In genomic region chr9:130565792-130566191, GRCh38 we compare ENCODE assay signal across 19 cellular contexts. TPM values are rescaled to one million over a fixed set of nuclear protein-coding genes. Genes with fewer than 3 reads are reported as not detected.
DNase-seq lines count a peak whose midpoint lies in the region; ATAC-seq and TF ChIP-seq lines count a peak whose summit lies in the region.
"Had no signal": no experiment of that assay in that cellular context is flagged by ENCODE, and none has a peak within 500 bp of the region (broad histone marks: within the 10 kb centered on the region; RNA-seq: fewer than 3 reads in every experiment).

No MANE protein-coding gene starts in this region.

- DNase-seq in GM23248 (peak; percentile 26), NOMO-1 treated with DMSO at 0.1 percent for 48 hours (lab: John Stamatoyannopoulos, UW; ENCODE audit: unreplicated experiment) (peak; percentile 78), choroid plexus epithelial cell (ENCODE audit: low read depth) (peak; percentile 58), cortex of kidney (lab: John Stamatoyannopoulos, UW) (no peak), Right ventricle myocardium superior (no peak), uterus (no peak), ACHN (no peak)
- DNase-seq: CD8-positive, alpha-beta memory T cell; DND-41; GDM1; H9; NCI-H1436 treated with DMSO at 0.1 percent for 48 hours; NCI-H2029 treated with DMSO at 0.1 percent for 48 hours; NCI-H2171 treated with DMSO at 0.1 percent for 48 hours; Peyer's patch; T-helper 2 cell had no signal

- in situ Hi-C loops in GM23248 (cut with MboI), result no loop called here
- in situ Hi-C loops in ACHN (cut with HindIII; ENCODE audit: low pct_ligation_motif_present, low pct_unique_long_range_greater_than_20kb, low sequenced_read_pairs), result no loop called here

- H3K9me3 ChIP-seq in GM23248 (ENCODE audit: low read depth) (no peaks in the 10 kb centered on the region), uterus (no peaks in the 10 kb centered on the region)
- H3K9me3 ChIP-seq: BLaER1, Peyer's patch had no signal

- H3K4me3 ChIP-seq in GM23248, result no peak overlapping the region
- no peak overlapping the region for H3K4me3 ChIP-seq in choroid plexus epithelial cell (ENCODE audit: low read depth, low read length)
- H3K4me3 ChIP-seq in uterus, result no peak overlapping the region
- H3K4me3 ChIP-seq: BLaER1, Peyer's patch had no signal

- H3K27ac ChIP-seq in GM23248 (no peak overlapping the region), uterus (no peak overlapping the region)
- H3K27ac ChIP-seq: BLaER1, Peyer's patch had no signal

- no peak for ATAC-seq in Right ventricle myocardium superior (ENCODE audit: poor library complexity)
- ATAC-seq: Right ventricle myocardium inferior, SK-N-SH treated with all-trans-retinoic acid at 6 μM for 48 hours had no signal

- no peaks in the 10 kb centered on the region for H4K20me1 ChIP-seq in GM23248 (ENCODE audit: insufficient read depth)
- H4K20me1 ChIP-seq: BLaER1 had no signal

- H3K4me2 ChIP-seq in GM23248 (ENCODE audit: unreplicated experiment), result no peak overlapping the region
- H3K4me2 ChIP-seq: BLaER1 had no signal

- H3F3A ChIP-seq in GM23248 (ENCODE audit: insufficient read depth), result no peaks in the 10 kb centered on the region

- no peak for TF ChIP-seq CTCF in choroid plexus epithelial cell (conservative IDR thresholded peaks at IDR 0.05; ENCODE audit: low read depth, low read length)
- no peak for TF ChIP-seq CTCF in uterus (IDR thresholded peaks at IDR 0.05)

- H2AFZ ChIP-seq in GM23248, result no peak overlapping the region

- H3K9ac ChIP-seq in GM23248, result no peak overlapping the region
- H3K9ac ChIP-seq: BLaER1 had no signal

- H3K36me3 ChIP-seq in GM23248 (ENCODE audit: low read depth), result no peaks in the 10 kb centered on the region
- H3K36me3 ChIP-seq in uterus, result no peaks in the 10 kb centered on the region
- H3K36me3 ChIP-seq: BLaER1, Peyer's patch had no signal

- no peaks in the 10 kb centered on the region for H3K4me1 ChIP-seq in GM23248 (ENCODE audit: insufficient read depth)
- H3K4me1 ChIP-seq in uterus, result no peaks in the 10 kb centered on the region
- H3K4me1 ChIP-seq: Peyer's patch had no signal

- 66 to 86% methylated on average over 2 to 3 of the region's 3 CpGs for WGBS in GM23248 (ENCODE audit: low coverage in 1 of 2, low lambda C conversion rate in 2 of 2, missing lambda C conversion rate in 2 of 2), 2 experiments

- intact Hi-C loops in Right ventricle myocardium superior (cut with DNase I) (no loop called here), uterus (cut with DNase I; ENCODE audit: low total_unique reads) (no loop called here)

- no peaks in the 10 kb centered on the region for H3K9me2 ChIP-seq in GM23248 (ENCODE audit: insufficient read depth)

- H3K79me2 ChIP-seq in GM23248 (ENCODE audit: insufficient read depth), result no peaks in the 10 kb centered on the region

- H3K27me3 ChIP-seq in GM23248 (replicated peaks; ENCODE audit: insufficient read depth) (no peaks in the 10 kb centered on the region), uterus (no peaks in the 10 kb centered on the region)
- H3K27me3 ChIP-seq: BLaER1, Peyer's patch had no signal

- TF ChIP-seq POLR2A in uterus (IDR thresholded peaks at IDR 0.05), result no peak

RNA-seq across cellular contexts. Expression of gene FUBP3, which starts 13.6 kb away (rescaled TPM):
- total RNA-seq in GM23248 (2014; rRNA removed; shearing (Covaris generic)), result 52.0 and 53.5 TPM in 2 replicates
- polyA plus RNA-seq in GM23248 (2016; fragmentation: Nextera tagmentation; extraction: Ambion mirVana), result 54.7 and 55.8 TPM in 2 replicates
- total RNA-seq in Right ventricle myocardium superior (23.0 TPM), uterus (10 to 100 TPM; 22.4 to 65.6 (median 38.6) TPM)

Comparison
In these comparisons a context has a peak if more than half of its experiments do, and no peak if none do; other contexts are left out.
1. DNase-seq: peak in GM23248 (single experiment), NOMO-1 treated with DMSO at 0.1 percent for 48 hours (single experiment) and choroid plexus epithelial cell (single experiment); none in cortex of kidney (single experiment), Right ventricle myocardium superior (single experiment), uterus (0 of 2) and ACHN (single experiment).